Comparison of ENCODE assay signal across 19 cellular contexts in genomic region chr1:234852659-234853058, GRCh38.
DNase-seq lines count a peak whose midpoint lies in the region; ATAC-seq, FAIRE-seq and TF ChIP-seq lines count a peak whose summit lies in the region.
"Had no signal": no experiment of that assay in that cellular context is flagged by ENCODE, and none has a peak within 500 bp of the region (broad histone marks: within the 10 kb centered on the region; RNA-seq: fewer than 3 reads in every experiment).

No MANE protein-coding gene starts in this region.

- CTCF ChIA-PET in OCI-LY7 (lab: Charles Lee; ENCODE audit: unreplicated experiment) (no interaction called here), endothelial cell of umbilical vein (lab: Charles Lee) (no interaction called here)

- no peaks in the 10 kb centered on the region for H3K27me3 Mint-ChIP-seq in stimulated activated memory B cell treated with anti-CD40 and anti-IgM and Interleukin-4, amounts not matched to agents 10 μg/mL and 1 μg/mL and 100 μg/mL, for 72 hours

- H2AFZ ChIP-seq in OCI-LY7 (ENCODE audit: low read length) (peak overlapping the region; percentile 82; the same call in 1 of the 2 replicates), endothelial cell of umbilical vein (ENCODE audit: low read depth, low read length) (no peak overlapping the region)

- H3K4me3 ChIP-seq in OCI-LY7 (ENCODE audit: low read depth, low read length, poor library complexity, severe bottlenecking) (no peak overlapping the region), endothelial cell of umbilical vein (replicated peaks in 1 of 3; ENCODE audit: insufficient read depth in 1 of 3, low read depth in 1 of 3, low read length in 3 of 3) (no peak overlapping the region)

- H4K20me1 ChIP-seq in OCI-LY7 (ENCODE audit: insufficient read depth, low read length): no peaks in the 10 kb centered on the region
- H4K20me1 ChIP-seq in endothelial cell of umbilical vein (replicated peaks; ENCODE audit: control insufficient read depth, extremely low read depth, insufficient read depth, low read length): no peaks in the 10 kb centered on the region

- H3K9me3 ChIP-seq in OCI-LY7 (ENCODE audit: low read length) (no peaks in the 10 kb centered on the region), endothelial cell of umbilical vein (replicated peaks; ENCODE audit: control insufficient read depth, insufficient read depth, low read length) (no peaks in the 10 kb centered on the region)

- no peaks in the 10 kb centered on the region for H3K36me3 ChIP-seq in OCI-LY7 (ENCODE audit: insufficient read depth, low read length)
- no peaks in the 10 kb centered on the region for H3K36me3 ChIP-seq in endothelial cell of umbilical vein (ENCODE audit: control insufficient read depth in 2 of 2, extremely low read depth in 1 of 2, insufficient read depth in 2 of 2, low read length in 2 of 2)

- H3K9me1 ChIP-seq in endothelial cell of umbilical vein (replicated peaks; ENCODE audit: control insufficient read depth, extremely low read depth, insufficient read depth, low read length): no peaks in the 10 kb centered on the region

- H3K79me2 ChIP-seq in OCI-LY7 (ENCODE audit: insufficient read depth, low read depth, low read length) (no peaks in the 10 kb centered on the region), endothelial cell of umbilical vein (ENCODE audit: control insufficient read depth, insufficient read depth, low read length) (no peaks in the 10 kb centered on the region)

- no peaks in the 10 kb centered on the region for H3K27me3 ChIP-seq in endothelial cell of umbilical vein (ENCODE audit: control insufficient read depth in 2 of 2, insufficient read depth in 2 of 2, low read length in 2 of 2)

- H3K9ac ChIP-seq in endothelial cell of umbilical vein (replicated peaks; ENCODE audit: extremely low read depth, insufficient read depth, low read length): no peak overlapping the region

- intact Hi-C loops in OCI-LY7 (cut with micrococcal nuclease; ENCODE audit: unreplicated experiment): no loop called here
- intact Hi-C loops in endothelial cell of umbilical vein (cut with micrococcal nuclease): no loop called here

- H3K4me1 ChIP-seq in OCI-LY7 (ENCODE audit: insufficient read depth, low read length, poor library complexity, severe bottlenecking): peaks cover 32% of the 10 kb centered on the region
- H3K4me1 ChIP-seq in endothelial cell of umbilical vein (ENCODE audit: control insufficient read depth, extremely low read depth, insufficient read depth, low read length): peaks cover 12% of the 10 kb centered on the region

- dilution Hi-C loops in endothelial cell of umbilical vein (cut with MboI; ENCODE audit: extremely low pct_ligation_motif_present, low sequenced_read_pairs): no loop called here

- H3K27ac Mint-ChIP-seq in stimulated activated memory B cell treated with anti-CD40 and anti-IgM and Interleukin-4, amounts not matched to agents 10 μg/mL and 1 μg/mL and 100 μg/mL, for 72 hours: peak overlapping the region; percentile 48

- no peak for TF ChIP-seq CTCF in OCI-LY7 (conservative IDR thresholded peaks at IDR 0.05; ENCODE audit: low read length)
- no peak for TF ChIP-seq CTCF in endothelial cell of umbilical vein (IDR thresholded peaks at IDR 0.05; ENCODE audit: extremely low read depth in 1 of 2, insufficient read depth in 1 of 2, low read depth in 1 of 2, low read length in 2 of 2)
- no peak for TF ChIP-seq CTCF in GM20000 (IDR thresholded peaks at IDR 0.05; ENCODE audit: extremely low read depth, missing control alignments)

- no peak for ATAC-seq in stimulated activated memory B cell treated with anti-CD40 and anti-IgM and Interleukin-4, amounts not matched to agents 10 μg/mL and 1 μg/mL and 100 μg/mL, for 72 hours
- ATAC-seq: PC-3 had no signal

- H3K4me1 Mint-ChIP-seq in stimulated activated memory B cell treated with anti-CD40 and anti-IgM and Interleukin-4, amounts not matched to agents 10 μg/mL and 1 μg/mL and 100 μg/mL, for 72 hours: peaks cover 36% of the 10 kb centered on the region

- H3K9me3 Mint-ChIP-seq in stimulated activated memory B cell treated with anti-CD40 and anti-IgM and Interleukin-4, amounts not matched to agents 10 μg/mL and 1 μg/mL and 100 μg/mL, for 72 hours: no peaks in the 10 kb centered on the region

- DNase-seq in GM19239 (ENCODE audit: insufficient read length, low spot score) (no peak), OCI-LY7 (ENCODE audit: low spot score) (no peak), endothelial cell of umbilical vein (ENCODE audit: low read depth, low spot score) (no peak), HTR-8/SVneo (ENCODE audit: insufficient read length, low spot score) (no peak), GM20000 (ENCODE audit: low spot score) (no peak), SKM-1 (lab: John Stamatoyannopoulos, UW; ENCODE audit: unreplicated experiment) (no peak)
- DNase-seq: ACHN, HCEC 1CT, KG1, MV-4-11, NCI-H187, NCI-H2107, NCI-H2227 treated with DMSO at 0.1 percent for 48 hours, NCI-H510A treated with DMSO at 0.1 percent for 48 hours, NCI-H82, PC-3, SW 1271 had no signal

- no peaks in the 10 kb centered on the region for H3K9me2 ChIP-seq in OCI-LY7 (ENCODE audit: insufficient read depth, low read length)

- POLR2A ChIA-PET in OCI-LY7 (lab: Charles Lee) (interaction anchor here (1.0 to 2.1 kb wide), 6 partner anchors 10 to 321 kb away, joined by 3 to 4 read pairs (median 3); no protein-coding TSS in a partner anchor), endothelial cell of umbilical vein (lab: Charles Lee) (no interaction called here)

- FAIRE-seq in GM19239 (lab: Jason Lieb, UNC) (peak; percentile 62), endothelial cell of umbilical vein (lab: Jason Lieb, UNC) (peak; percentile 59), HTR-8/SVneo (lab: Jason Lieb, UNC) (no peak)
- FAIRE-seq: G401.6 had no signal

- H3K27ac ChIP-seq in OCI-LY7 (ENCODE audit: low read depth, low read length, poor library complexity, severe bottlenecking): no peak overlapping the region
- H3K27ac ChIP-seq in endothelial cell of umbilical vein (ENCODE audit: insufficient read depth, low read depth, low read length): no peak overlapping the region

- no peaks in the 10 kb centered on the region for H3K36me3 Mint-ChIP-seq in stimulated activated memory B cell treated with anti-CD40 and anti-IgM and Interleukin-4, amounts not matched to agents 10 μg/mL and 1 μg/mL and 100 μg/mL, for 72 hours

- TF ChIP-seq POLR2A in endothelial cell of umbilical vein (IDR thresholded peaks at IDR 0.05; ENCODE audit: low read depth, low read length): no peak

- H3K4me2 ChIP-seq in OCI-LY7 (ENCODE audit: low read length) (peak overlapping the region; percentile 47; the same call in 1 of the 2 replicates), endothelial cell of umbilical vein (ENCODE audit: insufficient read depth, low read length) (no peak overlapping the region)

- no TSS peak for BruUV-seq in OCI-LY7 (replicated peaks; lab: Mats Ljungman, UMichigan)
- BruUV-seq in endothelial cell of umbilical vein (replicated peaks; lab: Mats Ljungman, UMichigan): no TSS peak

- no peak overlapping the region for H3K4me3 Mint-ChIP-seq in stimulated activated memory B cell treated with anti-CD40 and anti-IgM and Interleukin-4, amounts not matched to agents 10 μg/mL and 1 μg/mL and 100 μg/mL, for 72 hours

TF ChIP-seq in endothelial cell of umbilical vein, 7 proteins besides CTCF, POLR2A, EP300 and RAD21:
- no peak for TF ChIP-seq GATA2 (IDR thresholded peaks at IDR 0.05; ENCODE audit: insufficient read depth, insufficient read length, low read depth, low read length)
- TF ChIP-seq EZH2 (IDR thresholded peaks at IDR 0.05; ENCODE audit: borderline replicate concordance, low read depth, low read length, severe bottlenecking): no peak
- TF ChIP-seq MYC (IDR thresholded peaks at IDR 0.05; ENCODE audit: low read depth, low read length): no peak
- no peak for TF ChIP-seq JUN (IDR thresholded peaks at IDR 0.05; ENCODE audit: borderline replicate concordance, insufficient read depth, insufficient read length, low read depth)
- TF ChIP-seq POLR2AphosphoS5 (IDR thresholded peaks at IDR 0.05; ENCODE audit: insufficient read depth, low read depth, low read length): no peak
- TF ChIP-seq FOS (IDR thresholded peaks at IDR 0.05; ENCODE audit: borderline replicate concordance, insufficient read depth, low read length): no peak
- TF ChIP-seq MAX (IDR thresholded peaks at IDR 0.05; ENCODE audit: insufficient read depth, insufficient read length): no peak
TF ChIP-seq in endothelial cell of umbilical vein: peak in this region for 0.
